Comparison of ENCODE assay signal across 1 cellular context in the genomic region with DNA sequence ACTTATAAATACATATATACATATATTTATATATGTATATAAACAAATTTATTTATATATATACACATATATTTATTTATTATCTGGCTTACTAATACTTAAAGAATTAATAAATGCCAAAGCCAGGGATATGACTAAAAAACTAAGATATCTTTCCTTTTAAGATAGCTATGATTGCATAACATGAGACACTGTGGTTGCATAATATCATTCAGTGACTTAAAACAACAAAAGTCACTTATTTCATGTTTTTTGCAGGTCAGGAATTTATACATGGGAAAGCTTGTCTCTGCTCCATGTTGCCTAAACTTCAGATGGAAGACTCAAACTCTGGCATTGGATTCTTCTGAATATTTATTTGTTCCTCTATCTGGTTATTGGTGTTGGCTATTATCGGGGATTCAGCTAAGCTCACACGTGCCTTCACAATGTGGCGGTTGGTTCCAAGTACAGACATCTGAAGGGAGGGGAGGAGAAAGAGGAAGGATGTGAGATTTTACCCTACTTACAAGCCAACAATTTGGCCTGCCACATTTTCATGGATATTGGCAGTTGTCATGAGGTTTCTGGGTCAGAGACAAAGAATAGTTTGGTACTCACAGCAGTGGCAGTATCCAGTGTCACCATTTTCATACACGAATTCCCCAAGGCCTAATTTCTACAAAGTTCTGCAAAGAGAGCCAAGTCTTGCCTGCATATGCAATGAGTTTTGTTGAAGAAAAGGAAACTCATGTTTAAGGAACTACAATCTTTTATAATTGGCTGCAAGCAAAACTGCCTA.
TF ChIP-seq lines count a peak whose summit lies in the region.

No MANE protein-coding gene starts in this region.

TF ChIP-seq in H1, 55 proteins besides CTCF, POLR2A, EP300 and RAD21:
- TF ChIP-seq TBP (IDR thresholded peaks at IDR 0.05; ENCODE audit: low read depth, low read length) (no peak), SIRT6 (IDR thresholded peaks at IDR 0.05; ENCODE audit: low read length) (no peak), SAP30 (IDR thresholded peaks at IDR 0.05; ENCODE audit: insufficient read depth, insufficient replicate concordance, low read length) (no peak), CEBPB (IDR thresholded peaks at IDR 0.05; ENCODE audit: low read depth, low read length) (no peak; the same call in 1 of the 2 replicates), SP4 (IDR thresholded peaks at IDR 0.05; ENCODE audit: low read length) (no peak)
TF ChIP-seq in H1: peak in this region for 0.
